ENCODE assay signal across 7 cellular contexts in the genomic region with DNA sequence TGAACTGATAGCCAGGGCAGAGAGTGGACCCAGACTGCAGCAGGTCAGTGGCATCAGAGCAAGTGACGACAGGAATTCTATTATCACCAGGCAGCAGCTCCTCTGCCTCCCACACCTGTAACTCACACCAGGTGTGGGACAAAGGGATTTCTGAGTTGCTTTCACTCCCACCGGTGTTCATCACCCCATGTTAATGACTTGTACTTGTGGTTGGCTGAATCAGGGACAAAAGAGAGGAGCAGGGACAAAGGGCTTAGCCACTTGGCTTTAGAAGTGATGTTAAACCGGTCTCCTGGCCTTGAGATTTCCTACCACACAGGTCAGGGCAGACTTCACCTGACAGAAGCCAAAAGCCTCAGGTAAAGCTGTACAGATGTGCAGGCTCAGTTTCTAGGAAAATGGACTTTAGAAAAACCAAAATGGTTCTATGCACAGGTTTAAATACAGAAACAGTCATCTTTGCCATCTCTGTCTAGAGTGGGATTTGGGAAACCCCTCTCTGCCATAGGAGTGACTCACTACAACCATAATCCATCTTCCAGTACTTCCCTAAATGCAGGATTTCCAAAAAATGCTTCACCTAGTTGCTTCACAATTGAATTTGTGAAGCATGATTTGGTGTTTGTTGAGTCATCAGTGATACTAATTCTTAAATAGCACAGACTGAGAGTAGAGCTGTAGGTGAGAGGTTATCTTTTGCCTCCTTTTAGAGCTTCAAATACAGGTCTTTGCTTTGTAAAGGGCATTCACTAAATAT.
DNase-seq lines count a peak whose midpoint lies in the region; ATAC-seq and TF ChIP-seq lines count a peak whose summit lies in the region.

No MANE protein-coding gene starts in this region.

- H2AK5ac ChIP-seq in trophoblast cell (ENCODE audit: low read length), result peak overlapping the region; percentile 65

- H3K79me2 ChIP-seq in DOHH2 (ENCODE audit: control insufficient read depth, low read length) (peaks cover 9% of the 10 kb centered on the region), MM.1S (ENCODE audit: low read length) (no peaks in the 10 kb centered on the region), trophoblast cell (ENCODE audit: control insufficient read depth, insufficient read depth, low read length, poor library complexity) (peaks cover 12% of the 10 kb centered on the region)

- H2BK12ac ChIP-seq in trophoblast cell (ENCODE audit: low read length), result peak overlapping the region; percentile 95

- peaks cover 32% of the 10 kb centered on the region for H3F3A ChIP-seq in DOHH2 (ENCODE audit: control insufficient read depth, insufficient read depth)
- H3F3A ChIP-seq in MM.1S (ENCODE audit: insufficient read depth, low read length), result peaks cover 27% of the 10 kb centered on the region

- H3K4me3 ChIP-seq in DOHH2 (ENCODE audit: low read length) (peak overlapping the region; percentile 67), MM.1S (ENCODE audit: low read length) (peak overlapping the region; percentile 38; the same call in 1 of the 2 replicates), cardiac fibroblast (replicated peaks in 1 of 2; ENCODE audit: low read depth in 2 of 2, low read length in 2 of 2) (no peak overlapping the region), trophoblast cell (ENCODE audit: low read depth, low read length) (no peak overlapping the region)

- H3K9me2 ChIP-seq in DOHH2 (replicated peaks; ENCODE audit: control insufficient read depth, low read length) (no peaks in the 10 kb centered on the region), MM.1S (replicated peaks; ENCODE audit: insufficient read depth, low read length) (no peaks in the 10 kb centered on the region)

- H3K9me3 ChIP-seq in DOHH2 (ENCODE audit: control insufficient read depth, insufficient read depth, low read length), result no peaks in the 10 kb centered on the region
- H3K9me3 ChIP-seq in MM.1S (replicated peaks; ENCODE audit: insufficient read depth, low read length), result no peaks in the 10 kb centered on the region
- H3K9me3 ChIP-seq in trophoblast cell (ENCODE audit: insufficient read depth, low read depth, low read length), result no peaks in the 10 kb centered on the region

- peak overlapping the region; percentile 20; the same call in 1 of the 2 replicates for H3K9ac ChIP-seq in MM.1S (ENCODE audit: low read length)
- peak overlapping the region; percentile 10 for H3K9ac ChIP-seq in trophoblast cell (ENCODE audit: low read length)

- TF ChIP-seq CTCF in DOHH2 (IDR thresholded peaks at IDR 0.05; ENCODE audit: low read depth, low read length, poor library complexity, severe bottlenecking) (no peak), MM.1S (IDR thresholded peaks at IDR 0.05; ENCODE audit: low read length) (no peak), cardiac fibroblast (IDR thresholded peaks at IDR 0.05; ENCODE audit: low read depth, low read length) (no peak)

- peak overlapping the region; percentile 55 for H3K18ac ChIP-seq in trophoblast cell (ENCODE audit: low read length)

- H4K8ac ChIP-seq in trophoblast cell (ENCODE audit: low read depth, low read length), result peak overlapping the region; percentile 36

- H2BK5ac ChIP-seq in trophoblast cell (ENCODE audit: low read depth, low read length, poor library complexity), result peak overlapping the region; percentile 60

- ATAC-seq in HG02759 (IDR thresholded peaks at IDR 0.05; ENCODE audit: unreplicated experiment) (no peak), GM18873 (IDR thresholded peaks at IDR 0.05; ENCODE audit: low FRiP score, unreplicated experiment) (no peak)

- peak overlapping the region; percentile 17 for H3K4ac ChIP-seq in trophoblast cell (ENCODE audit: low read depth, low read length)

- no peak overlapping the region for H3K23ac ChIP-seq in trophoblast cell (ENCODE audit: low read length)

- no peak overlapping the region for H4K12ac ChIP-seq in trophoblast cell (ENCODE audit: low read depth, low read length)

- no peaks in the 10 kb centered on the region for H3K27me3 ChIP-seq in DOHH2 (ENCODE audit: control insufficient read depth, low read length)
- H3K27me3 ChIP-seq in MM.1S (replicated peaks; ENCODE audit: insufficient read depth, low read length), result no peaks in the 10 kb centered on the region
- no peaks in the 10 kb centered on the region for H3K27me3 ChIP-seq in trophoblast cell (ENCODE audit: insufficient read depth, low read length)

- H3K36me3 ChIP-seq in DOHH2 (ENCODE audit: control insufficient read depth, low read length), result no peaks in the 10 kb centered on the region; the same call in 1 of the 2 replicates
- no peaks in the 10 kb centered on the region for H3K36me3 ChIP-seq in MM.1S (replicated peaks; ENCODE audit: insufficient read depth, low read length)
- H3K36me3 ChIP-seq in trophoblast cell (ENCODE audit: control insufficient read depth in 1 of 2, insufficient read depth in 2 of 2, low read length in 2 of 2), result peaks cover 9 to 10% of the 10 kb centered on the region in 2 experiments

- no peaks in the 10 kb centered on the region for H4K20me1 ChIP-seq in DOHH2 (ENCODE audit: control insufficient read depth, insufficient read depth, low read depth, low read length)
- H4K20me1 ChIP-seq in MM.1S (ENCODE audit: insufficient read depth, low read length), result no peaks in the 10 kb centered on the region

- H3K4me1 ChIP-seq in DOHH2 (ENCODE audit: control insufficient read depth, low read length), result peaks cover 69% of the 10 kb centered on the region
- H3K4me1 ChIP-seq in MM.1S (ENCODE audit: low read length), result peaks cover 39% of the 10 kb centered on the region
- H3K4me1 ChIP-seq in trophoblast cell (ENCODE audit: control insufficient read depth in 1 of 2, insufficient read depth in 2 of 2, low read length in 2 of 2), result peaks cover 41 to 46% of the 10 kb centered on the region in 2 experiments

- H3K27ac ChIP-seq in DOHH2 (ENCODE audit: low read depth, low read length), result peak overlapping the region; percentile 100
- H3K27ac ChIP-seq in MM.1S (ENCODE audit: low read length), result peak overlapping the region; percentile 78
- H3K27ac ChIP-seq in trophoblast cell (ENCODE audit: low read depth, low read length), result peak overlapping the region; percentile 75

- peak overlapping the region; percentile 75 for H4K91ac ChIP-seq in trophoblast cell (ENCODE audit: low read depth, low read length)

- peak overlapping the region; percentile 83 for H2BK120ac ChIP-seq in trophoblast cell (ENCODE audit: insufficient read depth, low read length, poor library complexity)

- peak overlapping the region; percentile 51; the same call in 1 of the 2 replicates for H2AFZ ChIP-seq in MM.1S (ENCODE audit: low read length)
- peak overlapping the region; percentile 10 for H2AFZ ChIP-seq in trophoblast cell (ENCODE audit: insufficient read depth, low read length, poor library complexity)

- H3K79me1 ChIP-seq in trophoblast cell (ENCODE audit: low read length), result peaks cover 60% of the 10 kb centered on the region

- no CpG with 5 or more reads among the region's 3 CpGs for WGBS in trophoblast cell (ENCODE audit: extremely low coverage, insufficient coverage, insufficient read length)

- H3K14ac ChIP-seq in trophoblast cell (ENCODE audit: low read length), result peak overlapping the region; percentile 31

- DNase-seq in MM.1S (peak; percentile 15), cardiac fibroblast (ENCODE audit: low read depth in 2 of 2) (peak; percentile 51 to 65), trophoblast cell (peak in 1 of 2 donors; percentile 74), putamen (ENCODE audit: low spot score) (no peak)

- H3K4me2 ChIP-seq in DOHH2 (ENCODE audit: low read length), result peak overlapping the region; percentile 89
- H3K4me2 ChIP-seq in MM.1S (ENCODE audit: low read depth, low read length), result peak overlapping the region; percentile 78
- no peak overlapping the region for H3K4me2 ChIP-seq in trophoblast cell (ENCODE audit: low read length)

Comparison
In these comparisons a context has a peak if more than half of its experiments do, and no peak if none do; other contexts are left out.
1. H3K4me3 ChIP-seq: peak in DOHH2 (single experiment) and MM.1S (single experiment); none in cardiac fibroblast (0 of 2) and trophoblast cell (single experiment).
2. Peak in every context shown above with its lines, with median percentiles within 50 percentile points of each other: H3K27ac ChIP-seq.